Comparison of ENCODE assay signal across 18 cellular contexts in genomic region chr5:52674815-52675545, GRCh38.
DNase-seq lines count a peak whose midpoint lies in the region; ATAC-seq, FAIRE-seq and TF ChIP-seq lines count a peak whose summit lies in the region.
"Had no signal": no experiment of that assay in that cellular context is flagged by ENCODE, and none has a peak within 500 bp of the region (broad histone marks: within the 10 kb centered on the region; RNA-seq: fewer than 3 reads in every experiment).

No MANE protein-coding gene starts in this region.

- H3K27ac Mint-ChIP-seq in activated T-helper 2 cell treated with anti-CD3 and anti-CD28 coated beads, Interferon-gamma antibody, Interleukin-2, Interleukin-4, amounts not matched to agents 10 μg/mL and 5 μg/mL and 100 μg/mL, durations not matched to agents 14 hours and 24 hours and 36 hours, result no peak overlapping the region
- no peak overlapping the region for H3K27ac Mint-ChIP-seq in activated T-helper 1 cell treated with anti-CD3 and anti-CD28 coated beads, Interleukin-12 subunit alpha, Interleukin-12 subunit beta, Interleukin-2, Interleukin-4 antibody, amounts not matched to agents 30 ng/mL and 10 ng/mL and 1 ng/mL, durations not matched to agents 14 hours and 24 hours and 36 hours
- H3K27ac Mint-ChIP-seq: natural killer cell had no signal

- intact Hi-C loops in activated T-helper 2 cell treated with anti-CD3 and anti-CD28 coated beads, Interferon-gamma antibody, Interleukin-2, Interleukin-4, amounts not matched to agents 10 μg/mL and 5 μg/mL and 100 μg/mL, durations not matched to agents 14 hours and 24 hours and 36 hours (cut with micrococcal nuclease), result no loop called here
- intact Hi-C loops in activated T-helper 1 cell treated with anti-CD3 and anti-CD28 coated beads, Interleukin-12 subunit alpha, Interleukin-12 subunit beta, Interleukin-2, Interleukin-4 antibody, amounts not matched to agents 30 ng/mL and 10 ng/mL and 1 ng/mL, durations not matched to agents 14 hours and 24 hours and 36 hours (cut with micrococcal nuclease), result no loop called here

- peaks cover 5% of the 10 kb centered on the region for H3K4me1 Mint-ChIP-seq in activated T-helper 2 cell treated with anti-CD3 and anti-CD28 coated beads, Interferon-gamma antibody, Interleukin-2, Interleukin-4, amounts not matched to agents 10 μg/mL and 5 μg/mL and 100 μg/mL, durations not matched to agents 14 hours and 24 hours and 36 hours (ENCODE audit: low read depth)
- peaks cover 10% of the 10 kb centered on the region for H3K4me1 Mint-ChIP-seq in activated T-helper 1 cell treated with anti-CD3 and anti-CD28 coated beads, Interleukin-12 subunit alpha, Interleukin-12 subunit beta, Interleukin-2, Interleukin-4 antibody, amounts not matched to agents 30 ng/mL and 10 ng/mL and 1 ng/mL, durations not matched to agents 14 hours and 24 hours and 36 hours (ENCODE audit: low read depth)
- H3K4me1 Mint-ChIP-seq: natural killer cell had no signal

- H3K4me3 ChIP-seq in bronchial epithelial cell (ENCODE audit: low read depth, low read length), result no peak overlapping the region
- H3K4me3 ChIP-seq: BLaER1 treated with 17β-estradiol and CSF1 and Interleukin-3, amounts not matched to agents 10 nM and 100 nM; vagina had no signal

- FAIRE-seq in bronchial epithelial cell (lab: Jason Lieb, UNC), result no peak

- no peaks in the 10 kb centered on the region for H3K27me3 ChIP-seq in bronchial epithelial cell (ENCODE audit: control insufficient read depth, insufficient read depth, low read length)
- H3K27me3 ChIP-seq: BLaER1 treated with 17β-estradiol and CSF1 and Interleukin-3, amounts not matched to agents 10 nM and 100 nM; vagina had no signal

- H3K36me3 Mint-ChIP-seq in activated T-helper 2 cell treated with anti-CD3 and anti-CD28 coated beads, Interferon-gamma antibody, Interleukin-2, Interleukin-4, amounts not matched to agents 10 μg/mL and 5 μg/mL and 100 μg/mL, durations not matched to agents 14 hours and 24 hours and 36 hours (ENCODE audit: low read depth), result no peaks in the 10 kb centered on the region
- H3K36me3 Mint-ChIP-seq in activated T-helper 1 cell treated with anti-CD3 and anti-CD28 coated beads, Interleukin-12 subunit alpha, Interleukin-12 subunit beta, Interleukin-2, Interleukin-4 antibody, amounts not matched to agents 30 ng/mL and 10 ng/mL and 1 ng/mL, durations not matched to agents 14 hours and 24 hours and 36 hours (ENCODE audit: low read depth), result peaks cover 1% of the 10 kb centered on the region
- H3K36me3 Mint-ChIP-seq: natural killer cell had no signal

- no peaks in the 10 kb centered on the region for H3K9me3 Mint-ChIP-seq in activated T-helper 2 cell treated with anti-CD3 and anti-CD28 coated beads, Interferon-gamma antibody, Interleukin-2, Interleukin-4, amounts not matched to agents 10 μg/mL and 5 μg/mL and 100 μg/mL, durations not matched to agents 14 hours and 24 hours and 36 hours
- peaks cover 6% of the 10 kb centered on the region for H3K9me3 Mint-ChIP-seq in activated T-helper 1 cell treated with anti-CD3 and anti-CD28 coated beads, Interleukin-12 subunit alpha, Interleukin-12 subunit beta, Interleukin-2, Interleukin-4 antibody, amounts not matched to agents 30 ng/mL and 10 ng/mL and 1 ng/mL, durations not matched to agents 14 hours and 24 hours and 36 hours

- no peak for TF ChIP-seq CTCF in bronchial epithelial cell (IDR thresholded peaks at IDR 0.05; ENCODE audit: insufficient read depth, low read length, severe bottlenecking)

- no peaks in the 10 kb centered on the region for H3K36me3 ChIP-seq in bronchial epithelial cell (ENCODE audit: control insufficient read depth, insufficient read depth, low read length)
- H3K36me3 ChIP-seq: BLaER1 treated with 17β-estradiol and CSF1 and Interleukin-3, amounts not matched to agents 10 nM and 100 nM; vagina had no signal

- H3K4me3 Mint-ChIP-seq in activated T-helper 2 cell treated with anti-CD3 and anti-CD28 coated beads, Interferon-gamma antibody, Interleukin-2, Interleukin-4, amounts not matched to agents 10 μg/mL and 5 μg/mL and 100 μg/mL, durations not matched to agents 14 hours and 24 hours and 36 hours (ENCODE audit: low read depth), result no peak overlapping the region
- H3K4me3 Mint-ChIP-seq in activated T-helper 1 cell treated with anti-CD3 and anti-CD28 coated beads, Interleukin-12 subunit alpha, Interleukin-12 subunit beta, Interleukin-2, Interleukin-4 antibody, amounts not matched to agents 30 ng/mL and 10 ng/mL and 1 ng/mL, durations not matched to agents 14 hours and 24 hours and 36 hours, result no peak overlapping the region
- H3K4me3 Mint-ChIP-seq: natural killer cell had no signal

- peak; percentile 17 for DNase-seq in AG08396 (ENCODE audit: low spot score)
- DNase-seq in HT1080 (ENCODE audit: low read depth), result peak; percentile 65
- DNase-seq in bronchial epithelial cell (ENCODE audit: low read depth), result peak; percentile 83
- peak; percentile 62 for DNase-seq in kidney tubule cell (ENCODE audit: low spot score)
- no peak for DNase-seq in activated T-helper 2 cell treated with anti-CD3 and anti-CD28 coated beads, Interferon-gamma antibody, Interleukin-2, Interleukin-4, amounts not matched to agents 10 μg/mL and 5 μg/mL and 100 μg/mL, durations not matched to agents 14 hours and 24 hours and 36 hours (ENCODE audit: low spot score)
- DNase-seq in activated T-helper 1 cell treated with anti-CD3 and anti-CD28 coated beads, Interleukin-12 subunit alpha, Interleukin-12 subunit beta, Interleukin-2, Interleukin-4 antibody, amounts not matched to agents 30 ng/mL and 10 ng/mL and 1 ng/mL, durations not matched to agents 14 hours and 24 hours and 36 hours (ENCODE audit: low spot score), result no peak
- DNase-seq: activated CD8-positive, alpha-beta memory T cell treated with anti-CD3 and anti-CD28 coated beads, Interleukin-2, amount 50 U/mL, for 48 hours; GF-D8; islet precursor cell; natural killer cell; NCI-H1105 treated with DMSO at 0.1 percent for 48 hours; NCI-H69; SHP77 treated with DMSO at 0.1 percent for 48 hours; stimulated activated CD8-positive, alpha-beta memory T cell treated with anti-CD3 and anti-CD28 coated beads, Interleukin-4, amount 100 ng/mL, for 48 hours had no signal

- ATAC-seq in HG03571 (IDR thresholded peaks at IDR 0.05; ENCODE audit: unreplicated experiment) (no peak), HG03442 (IDR thresholded peaks at IDR 0.05; ENCODE audit: unreplicated experiment) (no peak)
- ATAC-seq: natural killer cell had no signal

- peaks cover 35% of the 10 kb centered on the region for H3K27me3 Mint-ChIP-seq in activated T-helper 2 cell treated with anti-CD3 and anti-CD28 coated beads, Interferon-gamma antibody, Interleukin-2, Interleukin-4, amounts not matched to agents 10 μg/mL and 5 μg/mL and 100 μg/mL, durations not matched to agents 14 hours and 24 hours and 36 hours (ENCODE audit: low read depth)
- H3K27me3 Mint-ChIP-seq in activated T-helper 1 cell treated with anti-CD3 and anti-CD28 coated beads, Interleukin-12 subunit alpha, Interleukin-12 subunit beta, Interleukin-2, Interleukin-4 antibody, amounts not matched to agents 30 ng/mL and 10 ng/mL and 1 ng/mL, durations not matched to agents 14 hours and 24 hours and 36 hours (ENCODE audit: insufficient read depth), result peaks cover 10% of the 10 kb centered on the region

Comparison
In these comparisons a context has a peak if more than half of its experiments do, and no peak if none do; other contexts are left out.
1. DNase-seq: peak in AG08396 (single experiment), HT1080 (single experiment), bronchial epithelial cell (single experiment) and kidney tubule cell (single experiment); none in activated T-helper 2 cell treated with anti-CD3 and anti-CD28 coated beads, Interferon-gamma antibody, Interleukin-2, Interleukin-4, amounts not matched to agents 10 μg/mL and 5 μg/mL and 100 μg/mL, durations not matched to agents 14 hours and 24 hours and 36 hours (single experiment) and activated T-helper 1 cell treated with anti-CD3 and anti-CD28 coated beads, Interleukin-12 subunit alpha, Interleukin-12 subunit beta, Interleukin-2, Interleukin-4 antibody, amounts not matched to agents 30 ng/mL and 10 ng/mL and 1 ng/mL, durations not matched to agents 14 hours and 24 hours and 36 hours (single experiment).